In the genomic region with DNA sequence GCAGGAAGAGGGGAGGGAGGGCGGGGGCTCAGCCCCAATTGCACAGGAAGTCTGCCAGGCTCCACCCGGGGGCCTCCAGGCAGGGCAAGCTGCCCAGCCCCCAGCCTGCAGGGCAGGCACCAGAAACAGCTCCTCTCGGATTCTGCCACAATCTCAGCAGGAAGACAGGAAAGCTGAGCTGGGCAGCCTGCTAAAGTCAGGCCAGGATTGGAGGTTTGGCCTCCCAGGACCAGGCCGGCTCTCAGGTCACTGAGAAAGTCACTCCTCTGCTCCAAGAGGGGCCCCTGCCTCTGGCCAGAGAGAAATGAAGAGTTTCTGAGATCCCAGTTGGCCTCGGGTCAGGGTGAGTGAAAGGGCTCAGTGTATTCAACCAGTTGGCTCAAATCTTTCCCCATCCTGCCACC, we compare ENCODE assay signal across 9 cellular contexts. TPM values are rescaled to one million over a fixed set of nuclear protein-coding genes. Genes with fewer than 3 reads are reported as not detected.
DNase-seq lines count a peak whose midpoint lies in the region; ATAC-seq, FAIRE-seq and TF ChIP-seq lines count a peak whose summit lies in the region.
"Had no signal": no experiment of that assay in that cellular context is flagged by ENCODE, and none has a peak within 500 bp of the region (broad histone marks: within the 10 kb centered on the region; RNA-seq: fewer than 3 reads in every experiment).

No MANE protein-coding gene starts in this region.

- TF ChIP-seq EP300 in upper lobe of left lung (IDR thresholded peaks at IDR 0.05): no peak

- H3K9me3 ChIP-seq in kidney (ENCODE audit: control insufficient read depth in 1 of 2, low read length in 2 of 2) (no peaks in the 10 kb centered on the region), upper lobe of left lung (no peaks in the 10 kb centered on the region)

- peak overlapping the region in 1 of 2 donors; percentile 75 for H3K9ac ChIP-seq in kidney (ENCODE audit: low read length in 2 of 2)

- 10% methylated on average over 2 of the region's 5 CpGs; no CpG with 5 or more reads in 1 of the 2 donors for WGBS in upper lobe of left lung, 2 donors

- TF ChIP-seq POLR2A in upper lobe of left lung (IDR thresholded peaks at IDR 0.05): no peak

- H3K27ac Mint-ChIP-seq in activated naive CD4-positive, alpha-beta T cell treated with anti-CD3 and anti-CD28 coated beads, Interleukin-2, amount 10 ng/mL, durations not matched to agents 7 days and 5 days: peak overlapping the region; percentile 90
- H3K27ac Mint-ChIP-seq in activated naive CD8-positive, alpha-beta T cell treated with anti-CD3 and anti-CD28 coated beads, Interleukin-2, amount 10 ng/mL, durations not matched to agents 7 days and 5 days: peak overlapping the region; percentile 94

- peaks cover 56% of the 10 kb centered on the region for H3K36me3 Mint-ChIP-seq in activated naive CD4-positive, alpha-beta T cell treated with anti-CD3 and anti-CD28 coated beads, Interleukin-2, amount 10 ng/mL, durations not matched to agents 7 days and 5 days
- H3K36me3 Mint-ChIP-seq in activated naive CD8-positive, alpha-beta T cell treated with anti-CD3 and anti-CD28 coated beads, Interleukin-2, amount 10 ng/mL, durations not matched to agents 7 days and 5 days: peaks cover 27% of the 10 kb centered on the region

- intact Hi-C loops in kidney (cut with DNase I) (no loop called here), posterior vena cava (cut with DNase I) (no loop called here)

- TF ChIP-seq CTCF in kidney (IDR thresholded peaks at IDR 0.05; ENCODE audit: borderline replicate concordance, extremely low read depth, insufficient read depth) (no peak), upper lobe of left lung (IDR thresholded peaks at IDR 0.05) (no peak)

- H3K27me3 ChIP-seq in upper lobe of left lung: no peaks in the 10 kb centered on the region

- DNase-seq in activated naive CD4-positive, alpha-beta T cell treated with anti-CD3 and anti-CD28 coated beads, Interleukin-2, amount 10 ng/mL, durations not matched to agents 7 days and 5 days: peak; percentile 54
- no peak for DNase-seq in activated naive CD4-positive, alpha-beta T cell treated with Interleukin-2 at 50 U/mL for 16 hours
- peak; percentile 57 for DNase-seq in activated naive CD8-positive, alpha-beta T cell treated with anti-CD3 and anti-CD28 coated beads, Interleukin-2, amount 10 ng/mL, durations not matched to agents 7 days and 5 days
- DNase-seq in kidney: peak; percentile 78
- DNase-seq in upper lobe of left lung: no peak
- no peak for DNase-seq in posterior vena cava (ENCODE audit: low spot score)

- POLR2A ChIA-PET in activated naive CD8-positive, alpha-beta T cell treated with anti-CD3 and anti-CD28 coated beads, Interleukin-2, amount 10 ng/mL, durations not matched to agents 7 days and 5 days (lab: Charles Lee): interaction anchor here (1.3 to 5.2 kb wide), 6 partner anchors 10 to 304 kb away, joined by 3 to 84 read pairs (median 6); a partner anchor contains a TSS

- H3K36me3 ChIP-seq in kidney (ENCODE audit: control insufficient read depth in 1 of 2, insufficient read depth in 2 of 2, low read length in 2 of 2): peaks cover 0 to 8% of the 10 kb centered on the region in 2 donors
- peaks cover 0 to 23% (median 11%) of the 10 kb centered on the region in 4 donors for H3K36me3 ChIP-seq in upper lobe of left lung

- peaks cover 96% of the 10 kb centered on the region for H3K4me1 Mint-ChIP-seq in activated naive CD4-positive, alpha-beta T cell treated with anti-CD3 and anti-CD28 coated beads, Interleukin-2, amount 10 ng/mL, durations not matched to agents 7 days and 5 days
- peaks cover 72% of the 10 kb centered on the region for H3K4me1 Mint-ChIP-seq in activated naive CD8-positive, alpha-beta T cell treated with anti-CD3 and anti-CD28 coated beads, Interleukin-2, amount 10 ng/mL, durations not matched to agents 7 days and 5 days

- peaks cover 34 to 49% of the 10 kb centered on the region in 2 donors for H3K4me1 ChIP-seq in kidney (ENCODE audit: control insufficient read depth in 1 of 2, insufficient read depth in 1 of 2, low read depth in 1 of 2, low read length in 2 of 2)
- H3K4me1 ChIP-seq in upper lobe of left lung: peaks cover 82 to 99% (median 90%) of the 10 kb centered on the region in 4 donors

- H3K27ac ChIP-seq in kidney (ENCODE audit: low read depth in 2 of 2, low read length in 2 of 2) (peak overlapping the region; percentile 23 to 40), upper lobe of left lung (peak overlapping the region; percentile 85 to 97 (median 92))

- peak overlapping the region; percentile 69 for H3K4me3 Mint-ChIP-seq in activated naive CD4-positive, alpha-beta T cell treated with anti-CD3 and anti-CD28 coated beads, Interleukin-2, amount 10 ng/mL, durations not matched to agents 7 days and 5 days
- peak overlapping the region; percentile 85 for H3K4me3 Mint-ChIP-seq in activated naive CD8-positive, alpha-beta T cell treated with anti-CD3 and anti-CD28 coated beads, Interleukin-2, amount 10 ng/mL, durations not matched to agents 7 days and 5 days

- H3K9me3 Mint-ChIP-seq in activated naive CD4-positive, alpha-beta T cell treated with anti-CD3 and anti-CD28 coated beads, Interleukin-2, amount 10 ng/mL, durations not matched to agents 7 days and 5 days: no peaks in the 10 kb centered on the region
- H3K9me3 Mint-ChIP-seq in activated naive CD8-positive, alpha-beta T cell treated with anti-CD3 and anti-CD28 coated beads, Interleukin-2, amount 10 ng/mL, durations not matched to agents 7 days and 5 days: no peaks in the 10 kb centered on the region

- no peaks in the 10 kb centered on the region for H3K27me3 Mint-ChIP-seq in activated naive CD4-positive, alpha-beta T cell treated with anti-CD3 and anti-CD28 coated beads, Interleukin-2, amount 10 ng/mL, durations not matched to agents 7 days and 5 days
- no peaks in the 10 kb centered on the region for H3K27me3 Mint-ChIP-seq in activated naive CD8-positive, alpha-beta T cell treated with anti-CD3 and anti-CD28 coated beads, Interleukin-2, amount 10 ng/mL, durations not matched to agents 7 days and 5 days

- H3K4me3 ChIP-seq in kidney (ENCODE audit: low read length in 2 of 2) (no peak overlapping the region), upper lobe of left lung (peak overlapping the region in 1 of 4 donors; percentile 19)

- CTCF ChIA-PET in activated naive CD4-positive, alpha-beta T cell treated with anti-CD3 and anti-CD28 coated beads, Interleukin-2, amount 10 ng/mL, durations not matched to agents 7 days and 5 days (lab: Charles Lee): no interaction called here

- ATAC-seq in activated naive CD8-positive, alpha-beta T cell treated with anti-CD3 and anti-CD28 coated beads, Interleukin-2, amount 10 ng/mL, durations not matched to agents 7 days and 5 days (ENCODE audit: low read depth): peak; percentile 15
- ATAC-seq in upper lobe of left lung (ENCODE audit: low FRiP score in 2 of 2) (no peak), HG02623 (IDR thresholded peaks at IDR 0.05; ENCODE audit: unreplicated experiment) (no peak), HG03354 (IDR thresholded peaks at IDR 0.05; ENCODE audit: poor library complexity, severe bottlenecking, unreplicated experiment) (no peak)

- no peak for FAIRE-seq in kidney (lab: Jason Lieb, UNC)
- FAIRE-seq: islet of Langerhans had no signal

RNA-seq across cellular contexts. Expression of a gene that starts 54.6 kb away (rescaled TPM):
- total RNA-seq in activated naive CD8-positive, alpha-beta T cell treated with anti-CD3 and anti-CD28 coated beads, Interleukin-2, amount 10 ng/mL, durations not matched to agents 7 days and 5 days: 10 to 100 TPM; 19.8 to 21.7 TPM
- total RNA-seq in kidney: 32.8 TPM
- polyA plus RNA-seq in kidney (ENCODE audit: insufficient read depth, low read depth, low replicate concordance): 14.3 TPM
- 100 to 1,000 TPM in 2 of 6 donors, 10 to 100 TPM in 4; 44.6 to 124 (median 76.1) TPM for total RNA-seq in upper lobe of left lung
- total RNA-seq in posterior vena cava: 10 to 100 TPM; 69.4 to 80.3 TPM

Comparison
In these comparisons a context has a peak if more than half of its experiments do, and no peak if none do; other contexts are left out.
1. DNase-seq: peak in activated naive CD4-positive, alpha-beta T cell treated with anti-CD3 and anti-CD28 coated beads, Interleukin-2, amount 10 ng/mL, durations not matched to agents 7 days and 5 days (single experiment), activated naive CD8-positive, alpha-beta T cell treated with anti-CD3 and anti-CD28 coated beads, Interleukin-2, amount 10 ng/mL, durations not matched to agents 7 days and 5 days (single experiment) and kidney (single experiment); none in activated naive CD4-positive, alpha-beta T cell treated with Interleukin-2 at 50 U/mL for 16 hours (single experiment), upper lobe of left lung (0 of 2) and posterior vena cava (single experiment).